ENCODE assay signal across 11 cellular contexts in the genomic region with DNA sequence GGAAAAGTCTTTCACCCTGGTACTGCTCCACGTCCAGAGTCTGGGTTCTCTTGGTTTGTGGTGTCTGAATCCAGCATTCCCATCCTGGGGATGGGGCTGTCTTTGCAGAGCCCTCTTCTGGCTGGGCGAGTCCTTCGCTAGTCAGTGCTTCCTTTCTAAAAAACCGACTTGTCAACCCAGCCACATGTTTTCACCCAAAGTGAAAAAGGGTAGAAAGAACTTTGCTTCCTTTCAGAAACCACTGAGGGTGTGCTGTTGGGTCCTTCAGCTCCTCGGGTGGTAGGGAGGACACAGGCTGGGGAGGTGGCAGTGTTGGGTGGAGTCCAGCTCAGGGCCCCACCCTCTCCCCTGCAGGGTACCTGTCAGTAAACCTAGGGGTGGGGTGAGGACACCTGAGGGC. TPM values are rescaled to one million over a fixed set of nuclear protein-coding genes. Genes with fewer than 3 reads are reported as not detected.
DNase-seq lines count a peak whose midpoint lies in the region; ATAC-seq lines count a peak whose summit lies in the region.
"Not testable (repeated sequence)": the region's sequence is repeated elsewhere in the genome, so short reads cannot be mapped to it uniquely, and the experiment has no call there.
"Had no signal": no experiment of that assay in that cellular context is flagged by ENCODE, and none has a peak within 500 bp of the region (broad histone marks: within the 10 kb centered on the region; RNA-seq: fewer than 3 reads in every experiment).

No MANE protein-coding gene starts in this region.

- H3K27me3 Mint-ChIP-seq in T-cell; activated naive CD8-positive, alpha-beta T cell treated with anti-CD3 and anti-CD28 coated beads for 36 hours: not testable (repeated sequence)

- H3K27ac Mint-ChIP-seq in T-cell, result peak overlapping the region; percentile 91 to 97
- H3K27ac Mint-ChIP-seq in activated naive CD8-positive, alpha-beta T cell treated with anti-CD3 and anti-CD28 coated beads for 36 hours, result peak overlapping the region; percentile 80

- H3K4me3 Mint-ChIP-seq in T-cell, result peak overlapping the region; percentile 37 to 61 (median 50)
- H3K4me3 Mint-ChIP-seq in activated naive CD8-positive, alpha-beta T cell treated with anti-CD3 and anti-CD28 coated beads for 36 hours, result peak overlapping the region; percentile 34

- H3K4me1 Mint-ChIP-seq in T-cell, result peaks cover 18 to 48% (median 38%) of the 10 kb centered on the region in 3 donors
- peaks cover 23% of the 10 kb centered on the region for H3K4me1 Mint-ChIP-seq in activated naive CD8-positive, alpha-beta T cell treated with anti-CD3 and anti-CD28 coated beads for 36 hours

- POLR2A ChIA-PET in T-cell (lab: Charles Lee), result interaction anchor here in 1 of 2 donors (1.2 kb wide), 2 partner anchors 14 to 21 kb away, joined by 11 to 26 read pairs; a partner anchor contains a TSS

- DNase-seq in GDM1 (lab: John Stamatoyannopoulos, UW), result peak; percentile 33
- DNase-seq in T-cell, result peak in 16 of 34 experiments; percentile 13 to 58 (median 26)
- DNase-seq in activated naive CD8-positive, alpha-beta T cell treated with anti-CD3 and anti-CD28 coated beads for 36 hours; stimulated activated naive CD8-positive, alpha-beta T cell treated with anti-CD3 and anti-CD28 coated beads, Interleukin-15, Interleukin-2, amounts not matched to agents 100 U/mL and 50 U/mL, for 24 hours: not testable (repeated sequence)
- DNase-seq in islet precursor cell, result peak; percentile 22

- CTCF ChIA-PET in T-cell (lab: Charles Lee), result interaction anchor here (0.7 to 1.1 kb wide), 4 partner anchors 14 to 20 kb away, joined by 3 to 5 read pairs (median 4); a partner anchor contains a TSS

- H3K9me3 Mint-ChIP-seq in T-cell; activated naive CD8-positive, alpha-beta T cell treated with anti-CD3 and anti-CD28 coated beads for 36 hours: not testable (repeated sequence)

- H3K36me3 Mint-ChIP-seq in T-cell; activated naive CD8-positive, alpha-beta T cell treated with anti-CD3 and anti-CD28 coated beads for 36 hours: not testable (repeated sequence)

- ATAC-seq in GM21360 (IDR thresholded peaks at IDR 0.05; ENCODE audit: unreplicated experiment), result peak; percentile 34
- ATAC-seq in HG02885 (IDR thresholded peaks at IDR 0.05; ENCODE audit: poor library complexity, unreplicated experiment), result peak; percentile 38
- ATAC-seq in HG03565 (IDR thresholded peaks at IDR 0.05; ENCODE audit: unreplicated experiment), result peak; percentile 24
- peak; percentile 37 to 73 (median 66) for ATAC-seq in T-cell (replicated peaks in 1 of 4)
- peak; percentile 33 for ATAC-seq in stimulated activated naive CD8-positive, alpha-beta T cell treated with anti-CD3 and anti-CD28 coated beads, Interleukin-15, Interleukin-2, amounts not matched to agents 100 U/mL and 50 U/mL, for 24 hours

RNA-seq across cellular contexts. Expression of a gene that starts 14.9 kb away (rescaled TPM):
- total RNA-seq in T-cell, result 10 to 100 TPM; 24.1 to 79.0 (median 39.4) TPM
- total RNA-seq in activated naive CD8-positive, alpha-beta T cell treated with anti-CD3 and anti-CD28 coated beads for 36 hours, result 10 to 100 TPM; 26.8 to 30.5 TPM

RNA-seq across cellular contexts. Expression of a gene that starts 20.8 kb away (rescaled TPM):
- 100 to 1,000 TPM; 152 to 402 (median 182) TPM for total RNA-seq in T-cell
- total RNA-seq in activated naive CD8-positive, alpha-beta T cell treated with anti-CD3 and anti-CD28 coated beads for 36 hours, result 10 to 100 TPM; 38.5 to 38.8 TPM

RNA-seq across cellular contexts. Expression of a gene that starts 23.8 kb away (rescaled TPM):
- not detected for total RNA-seq in T-cell
- not detected for total RNA-seq in activated naive CD8-positive, alpha-beta T cell treated with anti-CD3 and anti-CD28 coated beads for 36 hours
- total RNA-seq: epithelial cell of proximal tubule, mononuclear cell, sigmoid colon had no signal
